Comparison of ENCODE assay signal across 1 cellular context in genomic region chr15:78316211-78317077, GRCh38.
TF ChIP-seq lines count a peak whose summit lies in the region.

No MANE protein-coding gene starts in this region.

TF ChIP-seq in SK-N-SH treated with all-trans-retinoic acid at 6 μM for 48 hours, 23 proteins besides CTCF, POLR2A, EP300 and RAD21 (continued from another document):
- TF ChIP-seq CREB5 (CRISPR knock-in tag; IDR thresholded peaks at IDR 0.05; ENCODE audit: low read depth) (no peak), ZNF70 (CRISPR knock-in tag; IDR thresholded peaks at IDR 0.05) (no peak), PATZ1 (CRISPR knock-in tag; IDR thresholded peaks at IDR 0.05; ENCODE audit: borderline replicate concordance) (no peak), GLIS3 (CRISPR knock-in tag; IDR thresholded peaks at IDR 0.05) (no peak), SNAI2 (CRISPR knock-in tag; IDR thresholded peaks at IDR 0.05) (no peak)
